1 cellular context compared by ENCODE assay signal in the genomic region with DNA sequence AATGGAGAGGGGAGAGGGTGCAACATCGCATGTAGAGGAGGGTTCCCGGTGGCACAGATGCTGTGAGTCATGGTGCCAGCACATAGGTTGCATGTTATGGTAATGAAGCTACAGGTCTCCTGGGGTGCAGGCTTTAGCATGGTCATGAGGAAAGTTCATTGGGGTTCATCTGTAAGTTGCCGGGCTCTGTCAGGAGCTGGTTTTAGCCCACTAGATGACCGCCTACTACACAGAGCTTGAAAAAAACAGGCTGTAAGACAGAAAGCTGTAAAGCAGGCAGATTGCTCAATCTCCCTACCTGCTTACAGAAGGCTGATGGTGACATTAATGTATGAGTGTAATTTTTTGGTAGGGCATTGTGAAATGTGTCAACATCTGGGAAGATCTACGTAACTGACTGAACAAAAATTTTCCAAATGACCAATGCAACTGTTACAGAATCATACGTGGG.
TF ChIP-seq lines count a peak whose summit lies in the region.

No MANE protein-coding gene starts in this region.

TF ChIP-seq in HepG2, 621 proteins besides CTCF, POLR2A, EP300 and RAD21:
- TF ChIP-seq, protein P1, sequence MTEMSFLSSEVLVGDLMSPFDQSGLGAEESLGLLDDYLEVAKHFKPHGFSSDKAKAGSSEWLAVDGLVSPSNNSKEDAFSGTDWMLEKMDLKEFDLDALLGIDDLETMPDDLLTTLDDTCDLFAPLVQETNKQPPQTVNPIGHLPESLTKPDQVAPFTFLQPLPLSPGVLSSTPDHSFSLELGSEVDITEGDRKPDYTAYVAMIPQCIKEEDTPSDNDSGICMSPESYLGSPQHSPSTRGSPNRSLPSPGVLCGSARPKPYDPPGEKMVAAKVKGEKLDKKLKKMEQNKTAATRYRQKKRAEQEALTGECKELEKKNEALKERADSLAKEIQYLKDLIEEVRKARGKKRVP (CRISPR knock-in tag; IDR thresholded peaks at IDR 0.05), result 0 out of 4 replicates have a peak, but pooled peaks of 1 of the 2 experiments have one; percentile 21
- peak; percentile 76 for TF ChIP-seq CEBPG (CRISPR knock-in tag; IDR thresholded peaks at IDR 0.05)
- TF ChIP-seq, protein P2, sequence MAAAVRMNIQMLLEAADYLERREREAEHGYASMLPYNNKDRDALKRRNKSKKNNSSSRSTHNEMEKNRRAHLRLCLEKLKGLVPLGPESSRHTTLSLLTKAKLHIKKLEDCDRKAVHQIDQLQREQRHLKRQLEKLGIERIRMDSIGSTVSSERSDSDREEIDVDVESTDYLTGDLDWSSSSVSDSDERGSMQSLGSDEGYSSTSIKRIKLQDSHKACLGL (CRISPR knock-in tag; IDR thresholded peaks at IDR 0.05), result no peak
- peak; percentile 87 for TF ChIP-seq CEBPB (IDR thresholded peaks at IDR 0.05; ENCODE audit: borderline replicate concordance, low read depth, low read length)
